In the genomic region with DNA sequence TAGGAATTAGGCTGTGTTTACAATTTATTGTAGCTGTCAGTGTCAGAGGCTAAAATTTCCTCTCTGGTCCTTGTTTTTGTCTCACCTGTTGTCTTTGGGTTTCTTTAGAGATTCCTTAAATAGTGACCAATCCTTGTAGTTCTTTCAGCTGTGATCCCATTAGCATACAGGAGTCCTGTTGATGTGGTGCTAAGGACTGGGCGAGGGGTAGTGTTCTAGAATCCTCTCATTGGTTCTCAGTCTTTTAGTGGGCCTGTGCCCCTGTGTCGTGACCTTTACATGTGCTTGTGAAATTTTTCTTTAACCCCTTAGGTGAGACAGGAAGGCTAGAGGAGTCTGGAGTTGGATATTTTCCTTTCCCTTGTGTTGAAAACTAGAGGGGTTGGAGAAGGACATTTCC, we compare ENCODE assay signal across 29 cellular contexts.
"Had no signal": no experiment of that assay in that cellular context is flagged by ENCODE, and none has a peak within 500 bp of the region (broad histone marks: within the 10 kb centered on the region; RNA-seq: fewer than 3 reads in every experiment).

No MANE protein-coding gene starts in this region.

- H3K27me3 ChIP-seq: brain microvascular endothelial cell, esophagus squamous epithelium, gastroesophageal sphincter, heart right ventricle, hepatocyte had no signal

- H3K36me3 ChIP-seq: brain microvascular endothelial cell, esophagus squamous epithelium, gastroesophageal sphincter, heart right ventricle, WERI-Rb-1 had no signal

- ATAC-seq: activated CD4-positive, alpha-beta T cell treated with anti-CD3 and anti-CD28 coated beads for 36 hours; gastroesophageal sphincter; heart right ventricle; T-helper 17 cell had no signal

- H3K4me2 ChIP-seq: hepatocyte had no signal

- H3K4me1 Mint-ChIP-seq: activated CD4-positive, alpha-beta T cell treated with anti-CD3 and anti-CD28 coated beads for 36 hours; activated CD4-positive, alpha-beta T cell treated with anti-CD3 and anti-CD28 coated beads, Interleukin-2, amount 10 ng/mL, durations not matched to agents 7 days and 5 days; central memory CD8-positive, alpha-beta T cell; T-helper 17 cell had no signal

- H3K4me3 ChIP-seq: esophagus squamous epithelium, gastroesophageal sphincter, heart right ventricle, hepatocyte had no signal

- H3K4me3 Mint-ChIP-seq: activated CD4-positive, alpha-beta T cell treated with anti-CD3 and anti-CD28 coated beads for 36 hours; activated CD4-positive, alpha-beta T cell treated with anti-CD3 and anti-CD28 coated beads, Interleukin-2, amount 10 ng/mL, durations not matched to agents 7 days and 5 days; activated naive CD8-positive, alpha-beta T cell; activated T-helper 1 cell treated with anti-CD3 and anti-CD28 coated beads, Interleukin-12 subunit alpha, Interleukin-12 subunit beta, Interleukin-2, Interleukin-4 antibody, amounts not matched to agents 30 ng/mL and 10 ng/mL and 1 ng/mL, durations not matched to agents 14 hours and 24 hours and 36 hours; central memory CD8-positive, alpha-beta T cell; T-helper 17 cell; T-helper 2 cell treated with Interferon-gamma antibody and Interleukin-4, amounts not matched to agents 5 μg/mL and 100 μg/mL, for 36 hours had no signal

- H3K27me3 Mint-ChIP-seq: activated naive CD8-positive, alpha-beta T cell; T-helper 17 cell had no signal

- H3K9me3 Mint-ChIP-seq: activated CD4-positive, alpha-beta T cell treated with anti-CD3 and anti-CD28 coated beads, Interleukin-2, amount 10 ng/mL, durations not matched to agents 7 days and 5 days had no signal

- H2AFZ ChIP-seq: hepatocyte had no signal

- H3K27ac Mint-ChIP-seq: activated CD4-positive, alpha-beta T cell treated with anti-CD3 and anti-CD28 coated beads for 36 hours; activated CD4-positive, alpha-beta T cell treated with anti-CD3 and anti-CD28 coated beads, Interleukin-2, amount 10 ng/mL, durations not matched to agents 7 days and 5 days; activated naive CD8-positive, alpha-beta T cell; activated T-helper 1 cell treated with anti-CD3 and anti-CD28 coated beads, Interleukin-12 subunit alpha, Interleukin-12 subunit beta, Interleukin-2, Interleukin-4 antibody, amounts not matched to agents 30 ng/mL and 10 ng/mL and 1 ng/mL, durations not matched to agents 14 hours and 24 hours and 36 hours; T-helper 17 cell; T-helper 2 cell treated with Interferon-gamma antibody and Interleukin-4, amounts not matched to agents 5 μg/mL and 100 μg/mL, for 36 hours had no signal

- H3K27ac ChIP-seq: brain microvascular endothelial cell, epithelial cell of prostate, esophagus squamous epithelium, gastroesophageal sphincter, heart right ventricle, hepatocyte, WERI-Rb-1 had no signal

- DNase-seq: activated CD4-positive, alpha-beta T cell treated with anti-CD3 and anti-CD28 coated beads for 36 hours; activated CD4-positive, alpha-beta T cell treated with anti-CD3 and anti-CD28 coated beads, Interleukin-2, amount 10 ng/mL, durations not matched to agents 7 days and 5 days; activated CD4-positive, alpha-beta T cell treated with anti-CD3 and anti-CD28 coated beads, Interleukin-2, amount 50 U/mL, for 48 hours; activated CD4-positive, CD25-positive, alpha-beta regulatory T cell; activated CD4-positive, CD25-positive, alpha-beta regulatory T cell treated with anti-CD3 and anti-CD28 coated beads, Interleukin-2, amount 50 U/mL, for 72 hours; activated gamma-delta T cell treated with Interleukin-2 at 50 U/mL for 16 hours; activated naive CD4-positive, alpha-beta T cell treated with anti-CD3 and anti-CD28 coated beads, Interleukin-2, amount 50 U/mL, for 16 hours; activated naive CD4-positive, alpha-beta T cell treated with Interleukin-2 at 50 U/mL for 16 hours; activated T-cell treated with anti-CD3 and anti-CD28 coated beads, Interleukin-2, amount 50 U/mL, for 1 hour; activated T-cell treated with anti-CD3 and anti-CD28 coated beads, Interleukin-2, amount 50 U/mL, for 48 hours; amniotic stem cell; anterior cingulate cortex; brain microvascular endothelial cell; cortex of kidney; effector memory CD4-positive, alpha-beta T cell; esophagus squamous epithelium; foreskin melanocyte; heart right ventricle; T-helper 1 cell; T-helper 17 cell; T1000; WERI-Rb-1 had no signal
